ENCODE assay signal across 9 cellular contexts in genomic region chr4:170497105-170497504, GRCh38.
A peak's percentile ranks its signal among the peaks of the same experiment; 100 is the strongest.
DNase-seq lines count a peak whose midpoint lies in the region; ATAC-seq and TF ChIP-seq lines count a peak whose summit lies in the region.
"Had no signal": no experiment of that assay in that cellular context is flagged by ENCODE, and none has a peak within 500 bp of the region (broad histone marks: within the 10 kb centered on the region; RNA-seq: fewer than 3 reads in every experiment).

No MANE protein-coding gene starts in this region.

- H3K36me3 Mint-ChIP-seq in activated CD4-positive, alpha-beta T cell treated with anti-CD3 and anti-CD28 coated beads, Interleukin-2, amount 10 ng/mL, durations not matched to agents 7 days and 5 days (ENCODE audit: low read depth) = no peaks in the 10 kb centered on the region

- TF ChIP-seq CTCF in fibroblast of villous mesenchyme (IDR thresholded peaks at IDR 0.05; ENCODE audit: insufficient read depth, low read depth, low read length) = no peak

- H3K27ac Mint-ChIP-seq in activated CD4-positive, alpha-beta T cell treated with anti-CD3 and anti-CD28 coated beads, Interleukin-2, amount 10 ng/mL, durations not matched to agents 7 days and 5 days = no peak overlapping the region

- no peaks in the 10 kb centered on the region for H3K9me3 Mint-ChIP-seq in activated CD4-positive, alpha-beta T cell treated with anti-CD3 and anti-CD28 coated beads, Interleukin-2, amount 10 ng/mL, durations not matched to agents 7 days and 5 days

- H3K4me1 Mint-ChIP-seq in activated CD4-positive, alpha-beta T cell treated with anti-CD3 and anti-CD28 coated beads, Interleukin-2, amount 10 ng/mL, durations not matched to agents 7 days and 5 days = no peaks in the 10 kb centered on the region

- no peak overlapping the region for H3K27ac ChIP-seq in substantia nigra (ENCODE audit: low read depth, low read length, poor library complexity, severe bottlenecking)

- CTCF ChIA-PET in activated CD4-positive, alpha-beta T cell treated with anti-CD3 and anti-CD28 coated beads, Interleukin-2, amount 10 ng/mL, durations not matched to agents 7 days and 5 days (lab: Charles Lee) = no interaction called here

- peak overlapping the region; percentile 66 for H3K4me3 Mint-ChIP-seq in activated CD4-positive, alpha-beta T cell treated with anti-CD3 and anti-CD28 coated beads, Interleukin-2, amount 10 ng/mL, durations not matched to agents 7 days and 5 days

- peak; percentile 89 for ATAC-seq in HG02885 (IDR thresholded peaks at IDR 0.05; ENCODE audit: poor library complexity, unreplicated experiment)

- peak overlapping the region; percentile 47 for H3K4me3 ChIP-seq in fibroblast of villous mesenchyme (ENCODE audit: low read depth, low read length)
- H3K4me3 ChIP-seq: lung had no signal

- POLR2A ChIA-PET in activated CD4-positive, alpha-beta T cell treated with anti-CD3 and anti-CD28 coated beads, Interleukin-2, amount 10 ng/mL, durations not matched to agents 7 days and 5 days (lab: Charles Lee) = no interaction called here

- H3K27me3 Mint-ChIP-seq in activated CD4-positive, alpha-beta T cell treated with anti-CD3 and anti-CD28 coated beads, Interleukin-2, amount 10 ng/mL, durations not matched to agents 7 days and 5 days = no peaks in the 10 kb centered on the region

- peak; percentile 5 for DNase-seq in activated CD4-positive, alpha-beta T cell treated with anti-CD3 and anti-CD28 coated beads, Interleukin-2, amount 10 ng/mL, durations not matched to agents 7 days and 5 days
- no peak for DNase-seq in activated CD4-positive, alpha-beta T cell treated with anti-CD3 and anti-CD28 coated beads, Interleukin-2, amount 50 U/mL, for 4 hours
- DNase-seq in OCI-M2 (lab: John Stamatoyannopoulos, UW; ENCODE audit: unreplicated experiment) (peak; percentile 13), fibroblast of villous mesenchyme (ENCODE audit: low read depth) (peak; percentile 7), mucosa of gallbladder (ENCODE audit: low spot score) (no peak), NK-92 (lab: John Stamatoyannopoulos, UW; ENCODE audit: unreplicated experiment) (no peak), substantia nigra (lab: John Stamatoyannopoulos, UW) (no peak)

Comparison
In these comparisons a context has a peak if more than half of its experiments do, and no peak if none do; other contexts are left out.
1. DNase-seq: peak in activated CD4-positive, alpha-beta T cell treated with anti-CD3 and anti-CD28 coated beads, Interleukin-2, amount 10 ng/mL, durations not matched to agents 7 days and 5 days (single experiment), OCI-M2 (single experiment) and fibroblast of villous mesenchyme (single experiment); none in activated CD4-positive, alpha-beta T cell treated with anti-CD3 and anti-CD28 coated beads, Interleukin-2, amount 50 U/mL, for 4 hours (0 of 2), mucosa of gallbladder (single experiment), NK-92 (single experiment) and substantia nigra (0 of 49).